ENCODE assay signal across 8 cellular contexts in the genomic region with DNA sequence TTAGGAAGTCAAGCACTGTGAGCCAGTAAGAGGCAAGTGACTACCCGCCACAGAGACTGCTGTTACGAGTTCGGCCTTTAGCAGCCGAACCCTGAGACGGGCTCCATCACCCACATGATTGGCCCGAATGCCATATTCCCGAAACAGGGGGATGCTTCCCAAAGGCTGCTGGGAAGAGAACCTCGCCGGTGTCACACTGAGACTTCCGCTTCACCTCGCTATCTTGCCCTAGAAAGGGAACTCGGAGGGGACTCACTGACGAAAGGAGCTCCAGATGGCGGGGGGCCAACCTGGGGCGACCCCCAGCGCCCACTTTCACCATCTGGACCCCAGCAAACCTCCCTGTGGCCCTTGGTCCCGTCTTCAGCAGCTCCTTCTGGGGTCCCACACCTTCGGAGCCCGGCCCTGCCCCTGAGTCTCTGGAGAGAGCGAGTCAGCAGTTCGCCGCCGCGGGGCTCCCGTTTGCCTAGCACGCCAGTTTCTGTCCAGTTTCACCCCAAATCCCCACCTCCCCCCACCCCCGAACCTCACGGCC. TPM values are rescaled to one million over a fixed set of nuclear protein-coding genes. Genes with fewer than 3 reads are reported as not detected.
DNase-seq lines count a peak whose midpoint lies in the region; ATAC-seq and TF ChIP-seq lines count a peak whose summit lies in the region.

No MANE protein-coding gene starts in this region.

- H3F3A ChIP-seq in Loucy (ENCODE audit: low read depth): no peaks in the 10 kb centered on the region

- H3K9me3 ChIP-seq in HAP-1 (no peaks in the 10 kb centered on the region), Loucy (ENCODE audit: insufficient read depth, low read depth, low read length) (no peaks in the 10 kb centered on the region), gastroesophageal sphincter (no peaks in the 10 kb centered on the region)

- no peaks in the 10 kb centered on the region for H3K9me2 ChIP-seq in Loucy (replicated peaks; ENCODE audit: low read depth, low read length)

- no peaks in the 10 kb centered on the region for H4K20me1 ChIP-seq in Loucy (ENCODE audit: insufficient read depth, low read length, poor library complexity, severe bottlenecking)

- peak overlapping the region; percentile 90 for H3K4me2 ChIP-seq in Loucy (ENCODE audit: low read depth, low read length, poor library complexity, severe bottlenecking)

- WGBS in gastroesophageal sphincter (ENCODE audit: low coverage in 1 of 2), 2 donors: 0% methylated on average over 1 of the region's 28 CpGs; no CpG with 5 or more reads in 1 of the 2 donors

- peaks cover 19% of the 10 kb centered on the region for H3K79me2 ChIP-seq in Loucy (ENCODE audit: insufficient read depth, low read length)

- no peak for TF ChIP-seq POLR2A in gastroesophageal sphincter (IDR thresholded peaks at IDR 0.05)

- H3K36me3 ChIP-seq in HAP-1 (replicated peaks): peaks cover 19% of the 10 kb centered on the region
- H3K36me3 ChIP-seq in Loucy (ENCODE audit: insufficient read depth, low read length): no peaks in the 10 kb centered on the region
- peaks cover 0 to 36% of the 10 kb centered on the region in 2 donors for H3K36me3 ChIP-seq in gastroesophageal sphincter

- H2AFZ ChIP-seq in Loucy (ENCODE audit: low read length): peak overlapping the region; percentile 95

- peak overlapping the region; percentile 58 to 96 (median 90) for H3K27ac ChIP-seq in gastroesophageal sphincter

- TF ChIP-seq EP300 in gastroesophageal sphincter (IDR thresholded peaks at IDR 0.05): no peak

- H3K27me3 ChIP-seq in HAP-1 (ENCODE audit: low read depth): no peaks in the 10 kb centered on the region
- no peaks in the 10 kb centered on the region for H3K27me3 ChIP-seq in Loucy (ENCODE audit: insufficient read depth, low read length, poor library complexity, severe bottlenecking)
- no peaks in the 10 kb centered on the region for H3K27me3 ChIP-seq in gastroesophageal sphincter

- H3K4me3 ChIP-seq in GM12865 (ENCODE audit: low read depth, low read length): peak overlapping the region; percentile 78
- peak overlapping the region; percentile 83 for H3K4me3 ChIP-seq in HAP-1
- peak overlapping the region; percentile 90 for H3K4me3 ChIP-seq in Loucy (ENCODE audit: low read length, poor library complexity, severe bottlenecking)
- H3K4me3 ChIP-seq in gastroesophageal sphincter: peak overlapping the region; percentile 60 to 74

- H3K4me1 ChIP-seq in HAP-1 (peaks cover 8% of the 10 kb centered on the region), Loucy (ENCODE audit: insufficient read depth, low read length, poor library complexity, severe bottlenecking) (peaks cover 32% of the 10 kb centered on the region), gastroesophageal sphincter (peaks cover 0 to 22% (median 0%) of the 10 kb centered on the region in 3 donors)

- ATAC-seq in gastroesophageal sphincter (peak; percentile 59), omental fat pad (ENCODE audit: low FRiP score) (peak; percentile 69)

- peak; percentile 47 for DNase-seq in GM12865 (ENCODE audit: low read depth)
- DNase-seq in HAP-1 (ENCODE audit: low spot score in 2 of 2): peak in 1 of 2 experiments; percentile 51
- DNase-seq in activated naive CD4-positive, alpha-beta T cell (lab: John Stamatoyannopoulos, UW): peak in 3 of 4 experiments; percentile 22 to 48 (median 33)
- DNase-seq in omental fat pad (ENCODE audit: low spot score): no peak
- no peak for DNase-seq in NCI-H226
- no peak for DNase-seq in NCI-H2081 (lab: John Stamatoyannopoulos, UW)

- in situ Hi-C loops in HAP-1 (cut with MboI; ENCODE audit: low sequenced_read_pairs): no loop called here

- TF ChIP-seq CTCF in GM12865 (IDR thresholded peaks at IDR 0.05; ENCODE audit: insufficient read depth, low read depth, low read length, missing control alignments) (no peak), Loucy (conservative IDR thresholded peaks at IDR 0.05; ENCODE audit: low read length) (no peak), gastroesophageal sphincter (IDR thresholded peaks at IDR 0.05) (no peak), omental fat pad (IDR thresholded peaks at IDR 0.05) (no peak)

- H3K9ac ChIP-seq in Loucy (ENCODE audit: low read depth, low read length, poor library complexity, severe bottlenecking): peak overlapping the region; percentile 88

RNA-seq across cellular contexts. Expression of a gene that starts 0.5 kb away (rescaled TPM):
- 10 to 100 TPM; 51.4 to 74.4 (median 60.8) TPM for total RNA-seq in gastroesophageal sphincter
- 10 to 100 TPM; 39.0 to 56.7 (median 48.5) TPM for total RNA-seq in omental fat pad

RNA-seq across cellular contexts. Expression of a gene that starts 31.2 kb away (rescaled TPM):
- total RNA-seq in gastroesophageal sphincter (10 to 100 TPM in 1 of 4 donors, 1 to 10 TPM in 3; 4.2 to 18.5 (median 7.4) TPM), omental fat pad (10 to 100 TPM in 1 of 4 donors, 1 to 10 TPM in 3; 8.5 to 10.4 (median 9.2) TPM)

Comparison
In these comparisons a context has a peak if more than half of its experiments do, and no peak if none do; other contexts are left out.
1. DNase-seq: peak in GM12865 (single experiment) and activated naive CD4-positive, alpha-beta T cell (3 of 4); none in omental fat pad (single experiment), NCI-H226 (single experiment) and NCI-H2081 (0 of 2).
2. Peak in every context shown above with its lines, with median percentiles within 50 percentile points of each other: H3K4me3 ChIP-seq.